Comparison of ENCODE assay signal across 9 cellular contexts in genomic region chr13:98978280-98978679, GRCh38. TPM values are rescaled to one million over a fixed set of nuclear protein-coding genes. Genes with fewer than 3 reads are reported as not detected.
A peak's percentile ranks its signal among the peaks of the same experiment; 100 is the strongest.
DNase-seq lines count a peak whose midpoint lies in the region; TF ChIP-seq lines count a peak whose summit lies in the region.
"Had no signal": no experiment of that assay in that cellular context is flagged by ENCODE, and none has a peak within 500 bp of the region (broad histone marks: within the 10 kb centered on the region; RNA-seq: fewer than 3 reads in every experiment).

No MANE protein-coding gene starts in this region.

- no peak for TF ChIP-seq POLR2A in esophagus squamous epithelium (IDR thresholded peaks at IDR 0.05)

- H3K4me2 ChIP-seq in osteoblast (ENCODE audit: insufficient read depth, low read length) (peak overlapping the region; percentile 91), MM.1S (ENCODE audit: low read depth, low read length) (no peak overlapping the region)

- 9 to 16% methylated on average over 3 of the region's 3 CpGs for WGBS in esophagus squamous epithelium, 2 donors

- peak overlapping the region in 3 of 4 donors; percentile 62 to 78 (median 69) for H3K27ac ChIP-seq in esophagus squamous epithelium
- H3K27ac ChIP-seq in osteoblast (ENCODE audit: low read depth, low read length), result peak overlapping the region; percentile 63
- H3K27ac ChIP-seq in MM.1S (ENCODE audit: low read length), result no peak overlapping the region

- H3F3A ChIP-seq in MM.1S (ENCODE audit: insufficient read depth, low read length), result no peaks in the 10 kb centered on the region

- peak overlapping the region; percentile 73 for H2AFZ ChIP-seq in osteoblast (ENCODE audit: low read length)
- no peak overlapping the region for H2AFZ ChIP-seq in MM.1S (ENCODE audit: low read length)

- no peak overlapping the region for H3K9ac ChIP-seq in MM.1S (ENCODE audit: low read length)

- peaks cover 3% of the 10 kb centered on the region for H3K79me2 ChIP-seq in osteoblast (ENCODE audit: insufficient read depth, low read length)
- 0 out of 2 replicates have a peak, but pooled peaks cover 4% of the 10 kb centered on the region for H3K79me2 ChIP-seq in MM.1S (ENCODE audit: low read length)

- no peak for TF ChIP-seq CTCF in AG10803 (conservative IDR thresholded peaks at IDR 0.05; ENCODE audit: low read length)
- no peak for TF ChIP-seq CTCF in esophagus squamous epithelium (IDR thresholded peaks at IDR 0.05)
- no peak for TF ChIP-seq CTCF in osteoblast (IDR thresholded peaks at IDR 0.05; ENCODE audit: extremely low read depth, low read depth, low read length)
- no peak for TF ChIP-seq CTCF in MM.1S (IDR thresholded peaks at IDR 0.05; ENCODE audit: low read length)

- H3K9me3 ChIP-seq in esophagus squamous epithelium (no peaks in the 10 kb centered on the region), osteoblast (ENCODE audit: low read depth, low read length) (no peaks in the 10 kb centered on the region), MM.1S (replicated peaks; ENCODE audit: insufficient read depth, low read length) (no peaks in the 10 kb centered on the region)

- peaks cover 4% of the 10 kb centered on the region for H4K20me1 ChIP-seq in osteoblast (ENCODE audit: insufficient read depth, low read length)
- H4K20me1 ChIP-seq in MM.1S (ENCODE audit: insufficient read depth, low read length), result no peaks in the 10 kb centered on the region

- H3K4me3 ChIP-seq in AG10803 (ENCODE audit: low read length) (peak overlapping the region; percentile 60), esophagus squamous epithelium (peak overlapping the region in 3 of 4 donors; percentile 39 to 58 (median 45)), osteoblast (ENCODE audit: insufficient read depth, low read length) (peak overlapping the region; percentile 71), MM.1S (ENCODE audit: low read length) (no peak overlapping the region)

- intact Hi-C loops in esophagus squamous epithelium (cut with DNase I), result no loop called here

- H3K9me2 ChIP-seq in MM.1S (replicated peaks; ENCODE audit: insufficient read depth, low read length), result no peaks in the 10 kb centered on the region

- DNase-seq in AG10803 (ENCODE audit: low read depth) (peak; percentile 91), RPMI7951 (ENCODE audit: low read depth) (peak; percentile 72), esophagus squamous epithelium (lab: John Stamatoyannopoulos, UW) (no peak), osteoblast (ENCODE audit: insufficient read length, low spot score, missing footprints) (no peak), SK-N-DZ (ENCODE audit: low spot score) (no peak), DMS53 treated with DMSO at 0.1 percent for 48 hours (lab: John Stamatoyannopoulos, UW; ENCODE audit: unreplicated experiment) (no peak), NOMO-1 (lab: John Stamatoyannopoulos, UW; ENCODE audit: unreplicated experiment in 2 of 2) (no peak), MM.1S (no peak)
- DNase-seq: DMS153 had no signal

- H3K36me3 ChIP-seq in esophagus squamous epithelium (no peaks in the 10 kb centered on the region), osteoblast (ENCODE audit: insufficient read depth, low read length) (no peaks in the 10 kb centered on the region), MM.1S (replicated peaks; ENCODE audit: insufficient read depth, low read length) (no peaks in the 10 kb centered on the region)

- H3K4me1 ChIP-seq in esophagus squamous epithelium (peaks cover 0 to 70% (median 3%) of the 10 kb centered on the region in 3 donors), osteoblast (ENCODE audit: insufficient read depth, low read length) (peaks cover 18% of the 10 kb centered on the region), MM.1S (ENCODE audit: low read length) (peaks cover 8% of the 10 kb centered on the region; the same call in 1 of the 2 replicates)

- H3K27me3 ChIP-seq in esophagus squamous epithelium (no peaks in the 10 kb centered on the region), osteoblast (ENCODE audit: insufficient read depth, low read length) (no peaks in the 10 kb centered on the region), MM.1S (replicated peaks; ENCODE audit: insufficient read depth, low read length) (no peaks in the 10 kb centered on the region)

RNA-seq across cellular contexts. Expression of gene DOCK9, which starts 0.4 kb away (rescaled TPM):
- total RNA-seq in RPMI7951 (2014; rRNA removed; shearing (Covaris generic)), result 34.2 and 36.9 TPM in 2 replicates
- total RNA-seq in esophagus squamous epithelium (100 to 1,000 TPM in 3 of 4 donors, 10 to 100 TPM in 1; 94.7 to 240 (median 150) TPM), osteoblast (29.8 and 44.5 TPM in 2 replicates)
- 1.9 and 2.7 TPM in 2 replicates for polyA plus RNA-seq in SK-N-DZ (2014; cell fraction: cytosol; rRNA removed)
- 1.2 and 3.3 TPM in 2 replicates for polyA plus RNA-seq in SK-N-DZ (2014; cell fraction: nucleus; rRNA removed)

Comparison
In these comparisons a context has a peak if more than half of its experiments do, and no peak if none do; other contexts are left out.
1. DNase-seq: peak in AG10803 (single experiment) and RPMI7951 (single experiment); none in esophagus squamous epithelium (single experiment), osteoblast (single experiment), SK-N-DZ (single experiment), DMS53 treated with DMSO at 0.1 percent for 48 hours (single experiment), NOMO-1 (0 of 2) and MM.1S (single experiment).